19 cellular contexts compared by ENCODE assay signal in the genomic region with DNA sequence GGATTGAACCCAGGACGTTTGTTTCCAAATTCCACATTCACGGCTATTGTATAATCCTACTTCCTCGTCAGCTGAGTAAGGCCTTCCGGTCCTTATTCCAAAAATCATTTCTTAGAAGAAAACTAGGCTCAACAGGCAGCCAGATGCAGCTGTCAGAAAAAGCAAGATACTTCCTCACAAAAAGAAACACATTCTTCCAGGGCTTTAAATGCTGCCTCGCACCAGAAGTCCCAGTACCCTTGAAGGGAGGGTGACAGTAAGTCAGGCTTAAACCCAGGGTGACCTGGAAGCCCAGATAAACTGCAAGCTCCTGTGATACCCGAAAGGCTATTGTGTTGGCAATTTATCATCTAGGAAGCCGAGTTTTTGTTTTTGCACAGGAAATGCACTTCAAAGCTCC.
DNase-seq lines count a peak whose midpoint lies in the region; ATAC-seq, FAIRE-seq and TF ChIP-seq lines count a peak whose summit lies in the region.
"Had no signal": no experiment of that assay in that cellular context is flagged by ENCODE, and none has a peak within 500 bp of the region (broad histone marks: within the 10 kb centered on the region; RNA-seq: fewer than 3 reads in every experiment).

No MANE protein-coding gene starts in this region.

- BruUV-seq in HepG2 (replicated peaks; lab: Mats Ljungman, UMichigan), result no TSS peak

- H3K4me1 ChIP-seq in liver (ENCODE audit: control insufficient read depth in 4 of 4, insufficient read depth in 4 of 4, low read length in 3 of 4), result no peaks in the 10 kb centered on the region
- no peaks in the 10 kb centered on the region for H3K4me1 ChIP-seq in HepG2 (ENCODE audit: insufficient read depth, low read length)
- H3K4me1 ChIP-seq in right atrium auricular region, result peaks cover 0 to 26% of the 10 kb centered on the region in 2 donors
- peaks cover 24% of the 10 kb centered on the region for H3K4me1 ChIP-seq in psoas muscle
- peaks cover 0 to 6% of the 10 kb centered on the region in 2 donors for H3K4me1 ChIP-seq in aorta (ENCODE audit: control insufficient read depth in 1 of 2, insufficient read depth in 2 of 2, low read length in 2 of 2)
- peaks cover 0 to 37% (median 3%) of the 10 kb centered on the region in 4 donors for H3K4me1 ChIP-seq in tibial nerve
- H3K4me1 ChIP-seq: pancreas had no signal

- WGBS in liver, result 58% methylated on average over 7 of the region's 7 CpGs
- WGBS in HepG2 (ENCODE audit: low lambda C conversion rate), result under 1% methylated on average over 7 of the region's 7 CpGs
- 49 to 54% (median 49%) methylated on average over 7 of the region's 7 CpGs for WGBS in psoas muscle, 3 donors
- 4 to 15% methylated on average over 7 of the region's 7 CpGs for WGBS in aorta, 2 donors
- 38 to 49% methylated on average over 7 of the region's 7 CpGs for WGBS in tibial nerve, 2 donors

- H2AFZ ChIP-seq in HepG2 (ENCODE audit: low read length), result no peak overlapping the region

- in situ Hi-C loops in HepG2 (cut with HindIII; ENCODE audit: extremely low pct_ligation_motif_present, low pct_unique_long_range_greater_than_20kb), result no loop called here

- TF ChIP-seq CTCF in liver (IDR thresholded peaks at IDR 0.05; ENCODE audit: low read depth, low read length, missing input control) (no peak), HepG2 (CRISPR knock-in tag; IDR thresholded peaks at IDR 0.05) (no peak), right atrium auricular region (IDR thresholded peaks at IDR 0.05) (no peak), psoas muscle (IDR thresholded peaks at IDR 0.05) (no peak), tibial nerve (IDR thresholded peaks at IDR 0.05) (no peak)

- H3K9ac ChIP-seq in liver (ENCODE audit: low read depth in 1 of 2, low read length in 2 of 2) (no peak overlapping the region), HepG2 (ENCODE audit: insufficient read depth, low read depth, low read length) (no peak overlapping the region)

- H3K27ac ChIP-seq in liver (ENCODE audit: low read depth in 1 of 2, low read length in 2 of 2), result no peak overlapping the region
- no peak overlapping the region for H3K27ac ChIP-seq in HepG2 (ENCODE audit: extremely low read length, insufficient read depth, low read length)
- H3K27ac ChIP-seq in right atrium auricular region, result peak overlapping the region; percentile 33 to 63
- peak overlapping the region; percentile 44 for H3K27ac ChIP-seq in psoas muscle
- peak overlapping the region; percentile 67 to 78 for H3K27ac ChIP-seq in aorta (ENCODE audit: low read depth in 1 of 2, low read length in 2 of 2)
- H3K27ac ChIP-seq in tibial nerve, result peak overlapping the region in 2 of 4 donors; percentile 23 to 55
- H3K27ac ChIP-seq: C4-2B, pancreas, SJSA1 had no signal

- no peak for DNase-seq in HepG2 (ENCODE audit: low spot score)
- DNase-seq in right atrium auricular region (ENCODE audit: low spot score), result no peak
- DNase-seq in psoas muscle, result no peak
- no peak for DNase-seq in aorta
- no peak for DNase-seq in superior temporal gyrus (ENCODE audit: extremely low spot score)
- no peak for DNase-seq in tibial nerve (ENCODE audit: low spot score in 2 of 2)
- no peak for DNase-seq in kidney glomerular epithelial cell (lab: John Stamatoyannopoulos, UW)
- DNase-seq: activated CD4-positive, alpha-beta T cell treated with anti-CD3 and anti-CD28 coated beads for 36 hours; activated gamma-delta T cell treated with Interleukin-2 at 50 U/mL for 16 hours; amygdala; immature natural killer cell; NCI-H187 treated with DMSO at 0.1 percent for 48 hours; NCI-H524; pancreas had no signal

- TF ChIP-seq EP300 in HepG2 (IDR thresholded peaks at IDR 0.05; ENCODE audit: low read depth in 2 of 2, low read length in 2 of 2) (no peak), HepG2 (CRISPR knock-in tag; IDR thresholded peaks at IDR 0.05; ENCODE audit: borderline replicate concordance) (no peak), tibial nerve (IDR thresholded peaks at IDR 0.05) (no peak)

- ATAC-seq in HepG2, result no peak
- peak in 1 of 4 donors; percentile 32 for ATAC-seq in psoas muscle
- ATAC-seq in aorta (ENCODE audit: low FRiP score), result no peak
- ATAC-seq: activated CD4-positive, alpha-beta T cell treated with anti-CD3 and anti-CD28 coated beads for 36 hours; pancreas had no signal

- no peaks in the 10 kb centered on the region for H4K20me1 ChIP-seq in HepG2 (ENCODE audit: insufficient read depth, low read length)

- H3K36me3 ChIP-seq in liver (ENCODE audit: control insufficient read depth in 4 of 4, insufficient read depth in 3 of 4, low read depth in 1 of 4, low read length in 3 of 4) (no peaks in the 10 kb centered on the region), HepG2 (replicated peaks in 1 of 2; ENCODE audit: control insufficient read depth in 1 of 2, insufficient read depth in 2 of 2, low read length in 2 of 2) (no peaks in the 10 kb centered on the region), right atrium auricular region (no peaks in the 10 kb centered on the region), psoas muscle (ENCODE audit: insufficient read depth in 1 of 2, low read depth in 1 of 2) (no peaks in the 10 kb centered on the region), aorta (ENCODE audit: control insufficient read depth in 1 of 2, insufficient read depth in 2 of 2, low read length in 1 of 2) (no peaks in the 10 kb centered on the region), tibial nerve (no peaks in the 10 kb centered on the region)
- H3K36me3 ChIP-seq: pancreas, SJSA1 had no signal

- no peak for TF ChIP-seq POLR2A in HepG2 (IDR thresholded peaks at IDR 0.05; ENCODE audit: insufficient read depth in 1 of 2, low read depth in 2 of 2, low read length in 2 of 2)
- TF ChIP-seq POLR2A in tibial nerve (IDR thresholded peaks at IDR 0.05), result no peak

- intact Hi-C loops in HepG2 (cut with micrococcal nuclease; ENCODE audit: unreplicated experiment), result no loop called here
- intact Hi-C loops in psoas muscle (cut with DNase I), result loop anchor here in 1 of 2 donors (5.0 kb wide), 2 partner anchors 33 to 53 kb away; no protein-coding TSS in a partner anchor
- intact Hi-C loops in aorta (cut with DNase I), result loop anchor here (10.0 kb wide), 2 partner anchors 55 to 315 kb away; no protein-coding TSS in a partner anchor

- CTCF ChIA-PET in HepG2 (lab: Yijun Ruan, JAX; ENCODE audit: low intra/inter-chr PET ratio, low total read pairs), result no interaction called here

- POLR2A ChIA-PET in HepG2 (lab: Yijun Ruan, JAX), result no interaction called here

- TF ChIP-seq RAD21 in liver (IDR thresholded peaks at IDR 0.05) (peak in 1 of 2 donors; percentile 49), HepG2 (CRISPR knock-in tag; IDR thresholded peaks at IDR 0.05) (no peak)

- no peak overlapping the region for H3K4me3 ChIP-seq in liver (ENCODE audit: low read depth in 1 of 3, low read length in 3 of 3)
- no peak overlapping the region for H3K4me3 ChIP-seq in HepG2 (replicated peaks in 1 of 3; ENCODE audit: insufficient read depth in 1 of 3, low read depth in 2 of 3, low read length in 3 of 3)
- no peak overlapping the region for H3K4me3 ChIP-seq in right atrium auricular region
- no peak overlapping the region for H3K4me3 ChIP-seq in psoas muscle
- H3K4me3 ChIP-seq in aorta (ENCODE audit: low read length in 2 of 2), result no peak overlapping the region
- H3K4me3 ChIP-seq in tibial nerve, result no peak overlapping the region
- H3K4me3 ChIP-seq: pancreas, SJSA1 had no signal

- H3K27me3 ChIP-seq in liver (ENCODE audit: control insufficient read depth in 4 of 4, insufficient read depth in 4 of 4, low read length in 3 of 4), result no peaks in the 10 kb centered on the region
- no peaks in the 10 kb centered on the region for H3K27me3 ChIP-seq in HepG2 (ENCODE audit: control insufficient read depth in 1 of 2, insufficient read depth in 2 of 2, low read length in 2 of 2)
- no peaks in the 10 kb centered on the region for H3K27me3 ChIP-seq in right atrium auricular region
- H3K27me3 ChIP-seq in psoas muscle (ENCODE audit: insufficient read depth in 3 of 3, low read length in 2 of 3), result no peaks in the 10 kb centered on the region
- H3K27me3 ChIP-seq in aorta (ENCODE audit: control insufficient read depth in 1 of 2, insufficient read depth in 2 of 2, low read length in 1 of 2), result no peaks in the 10 kb centered on the region
- H3K27me3 ChIP-seq in tibial nerve, result no peaks in the 10 kb centered on the region
- H3K27me3 ChIP-seq: pancreas, SJSA1 had no signal

- H3K4me2 ChIP-seq in HepG2 (ENCODE audit: low read depth, low read length), result no peak overlapping the region

- no peaks in the 10 kb centered on the region for H3K79me2 ChIP-seq in HepG2 (ENCODE audit: insufficient read depth, low read length)

- FAIRE-seq in HepG2 (lab: Jason Lieb, UNC), result no peak
- FAIRE-seq: A204.1, endometrium, pancreas had no signal

- H3K9me3 ChIP-seq in liver (ENCODE audit: control insufficient read depth in 4 of 4, low read length in 3 of 4), result no peaks in the 10 kb centered on the region
- H3K9me3 ChIP-seq in HepG2 (ENCODE audit: low read length), result no peaks in the 10 kb centered on the region
- H3K9me3 ChIP-seq in right atrium auricular region, result no peaks in the 10 kb centered on the region
- no peaks in the 10 kb centered on the region for H3K9me3 ChIP-seq in psoas muscle
- H3K9me3 ChIP-seq in aorta (ENCODE audit: control insufficient read depth, low read length), result no peaks in the 10 kb centered on the region
- H3K9me3 ChIP-seq in tibial nerve, result no peaks in the 10 kb centered on the region
- H3K9me3 ChIP-seq: pancreas, SJSA1 had no signal

TF ChIP-seq in liver, 16 proteins besides CTCF, POLR2A, EP300 and RAD21:
- no peak for TF ChIP-seq HNF4A (conservative IDR thresholded peaks at IDR 0.05)
- TF ChIP-seq, protein P1, sequence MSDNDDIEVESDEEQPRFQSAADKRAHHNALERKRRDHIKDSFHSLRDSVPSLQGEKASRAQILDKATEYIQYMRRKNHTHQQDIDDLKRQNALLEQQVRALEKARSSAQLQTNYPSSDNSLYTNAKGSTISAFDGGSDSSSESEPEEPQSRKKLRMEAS (IDR thresholded peaks at IDR 0.05), result peak; percentile 10

TF ChIP-seq in HepG2, 621 proteins besides CTCF, POLR2A, EP300 and RAD21:
- TF ChIP-seq NAIF1 (CRISPR knock-in tag; IDR thresholded peaks at IDR 0.05; ENCODE audit: borderline replicate concordance), result no peak
- TF ChIP-seq, protein P2, sequence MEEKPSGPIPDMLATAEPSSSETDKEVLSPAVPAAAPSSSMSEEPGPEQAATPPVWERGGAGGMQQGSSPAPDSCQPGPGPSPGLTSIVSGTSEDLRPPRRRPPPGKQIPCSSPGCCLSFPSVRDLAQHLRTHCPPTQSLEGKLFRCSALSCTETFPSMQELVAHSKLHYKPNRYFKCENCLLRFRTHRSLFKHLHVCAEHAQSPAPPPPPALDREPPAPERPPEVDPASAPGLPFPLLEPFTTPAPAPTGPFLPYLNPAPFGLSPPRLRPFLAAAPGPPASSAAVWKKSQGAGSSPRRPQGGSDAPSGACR (CRISPR knock-in tag; IDR thresholded peaks at IDR 0.05), result no peak
- TF ChIP-seq ZNF788 (CRISPR knock-in tag; IDR thresholded peaks at IDR 0.05; ENCODE audit: borderline replicate concordance), result no peak
- no peak for TF ChIP-seq ATAD3A (CRISPR knock-in tag; IDR thresholded peaks at IDR 0.05)

Comparison
In these comparisons a context has a peak if more than half of its experiments do, and no peak if none do; other contexts are left out.
1. H3K27ac ChIP-seq: peak in right atrium auricular region (2 of 2), psoas muscle (single experiment) and aorta (2 of 2); none in liver (0 of 2) and HepG2 (single experiment).